2 cellular contexts compared by ENCODE assay signal in genomic region chr10:102799691-102800435, GRCh38.
TF ChIP-seq lines count a peak whose summit lies in the region.

No MANE protein-coding gene starts in this region.

TF ChIP-seq in liver, 16 proteins besides CTCF, POLR2A, EP300 and RAD21:
- TF ChIP-seq FOXA2 (IDR thresholded peaks at IDR 0.05) (no peak), HNF4A (conservative IDR thresholded peaks at IDR 0.05) (peak; percentile 65 to 73), SP1 (IDR thresholded peaks at IDR 0.05) (peak; percentile 51), RXRA (IDR thresholded peaks at IDR 0.05) (peak; percentile 38 to 58), JUND (IDR thresholded peaks at IDR 0.05) (peak in 1 of 2 donors; percentile 31)
- TF ChIP-seq, protein P1, sequence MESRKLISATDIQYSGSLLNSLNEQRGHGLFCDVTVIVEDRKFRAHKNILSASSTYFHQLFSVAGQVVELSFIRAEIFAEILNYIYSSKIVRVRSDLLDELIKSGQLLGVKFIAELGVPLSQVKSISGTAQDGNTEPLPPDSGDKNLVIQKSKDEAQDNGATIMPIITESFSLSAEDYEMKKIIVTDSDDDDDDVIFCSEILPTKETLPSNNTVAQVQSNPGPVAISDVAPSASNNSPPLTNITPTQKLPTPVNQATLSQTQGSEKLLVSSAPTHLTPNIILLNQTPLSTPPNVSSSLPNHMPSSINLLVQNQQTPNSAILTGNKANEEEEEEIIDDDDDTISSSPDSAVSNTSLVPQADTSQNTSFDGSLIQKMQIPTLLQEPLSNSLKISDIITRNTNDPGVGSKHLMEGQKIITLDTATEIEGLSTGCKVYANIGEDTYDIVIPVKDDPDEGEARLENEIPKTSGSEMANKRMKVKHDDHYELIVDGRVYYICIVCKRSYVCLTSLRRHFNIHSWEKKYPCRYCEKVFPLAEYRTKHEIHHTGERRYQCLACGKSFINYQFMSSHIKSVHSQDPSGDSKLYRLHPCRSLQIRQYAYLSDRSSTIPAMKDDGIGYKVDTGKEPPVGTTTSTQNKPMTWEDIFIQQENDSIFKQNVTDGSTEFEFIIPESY (IDR thresholded peaks at IDR 0.05) = no peak
TF ChIP-seq in liver: peak in this region for 4.

TF ChIP-seq in HepG2, 621 proteins besides CTCF, POLR2A, EP300 and RAD21:
- no peak for TF ChIP-seq GABPB1 (CRISPR knock-in tag; IDR thresholded peaks at IDR 0.05)
- no peak for TF ChIP-seq GATAD2A (CRISPR knock-in tag; IDR thresholded peaks at IDR 0.05)
- TF ChIP-seq MTA3 (CRISPR knock-in tag; IDR thresholded peaks at IDR 0.05) = no peak
- no peak for TF ChIP-seq ZNF256 (CRISPR knock-in tag; conservative IDR thresholded peaks at IDR 0.05)
- TF ChIP-seq TCF7 (IDR thresholded peaks at IDR 0.05; ENCODE audit: low read depth) = no peak
- no peak for TF ChIP-seq MLXIP (CRISPR knock-in tag; IDR thresholded peaks at IDR 0.05; ENCODE audit: borderline replicate concordance)
- no peak for TF ChIP-seq NFRKB (IDR thresholded peaks at IDR 0.05)
- TF ChIP-seq CAMTA2 (CRISPR knock-in tag; IDR thresholded peaks at IDR 0.05; ENCODE audit: borderline replicate concordance) = no peak
- no peak for TF ChIP-seq TFE3 (CRISPR knock-in tag; IDR thresholded peaks at IDR 0.05)
